2 cellular contexts compared by ENCODE assay signal in the genomic region with DNA sequence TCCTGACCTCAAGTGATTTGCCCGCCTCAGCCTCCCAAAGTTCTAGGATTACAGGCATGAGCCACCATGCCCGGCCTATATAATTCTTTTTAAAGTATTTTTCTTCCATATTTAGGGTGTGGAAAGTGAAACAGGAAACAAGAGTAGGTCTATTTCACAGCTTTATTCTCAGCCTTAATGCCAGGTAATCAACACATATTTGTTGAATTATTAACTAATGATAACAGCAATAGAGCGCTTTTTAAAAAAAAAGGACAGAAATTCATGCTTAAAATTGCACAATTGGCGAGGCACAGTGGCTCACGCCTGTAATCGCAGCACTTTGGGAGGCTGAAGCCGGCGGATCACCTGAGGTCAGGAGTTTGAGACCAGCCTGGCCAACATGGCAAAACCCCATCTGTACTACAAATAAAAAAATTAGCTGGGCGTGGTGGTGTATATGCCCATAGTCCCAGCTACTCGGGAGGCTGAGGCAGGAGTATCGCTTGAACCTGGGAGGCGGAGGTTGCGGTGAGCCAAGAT.
TF ChIP-seq lines count a peak whose summit lies in the region.

No MANE protein-coding gene starts in this region.

TF ChIP-seq in GM12878, 131 proteins besides CTCF, POLR2A, EP300 and RAD21:
- TF ChIP-seq, protein P1, sequence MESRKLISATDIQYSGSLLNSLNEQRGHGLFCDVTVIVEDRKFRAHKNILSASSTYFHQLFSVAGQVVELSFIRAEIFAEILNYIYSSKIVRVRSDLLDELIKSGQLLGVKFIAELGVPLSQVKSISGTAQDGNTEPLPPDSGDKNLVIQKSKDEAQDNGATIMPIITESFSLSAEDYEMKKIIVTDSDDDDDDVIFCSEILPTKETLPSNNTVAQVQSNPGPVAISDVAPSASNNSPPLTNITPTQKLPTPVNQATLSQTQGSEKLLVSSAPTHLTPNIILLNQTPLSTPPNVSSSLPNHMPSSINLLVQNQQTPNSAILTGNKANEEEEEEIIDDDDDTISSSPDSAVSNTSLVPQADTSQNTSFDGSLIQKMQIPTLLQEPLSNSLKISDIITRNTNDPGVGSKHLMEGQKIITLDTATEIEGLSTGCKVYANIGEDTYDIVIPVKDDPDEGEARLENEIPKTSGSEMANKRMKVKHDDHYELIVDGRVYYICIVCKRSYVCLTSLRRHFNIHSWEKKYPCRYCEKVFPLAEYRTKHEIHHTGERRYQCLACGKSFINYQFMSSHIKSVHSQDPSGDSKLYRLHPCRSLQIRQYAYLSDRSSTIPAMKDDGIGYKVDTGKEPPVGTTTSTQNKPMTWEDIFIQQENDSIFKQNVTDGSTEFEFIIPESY (IDR thresholded peaks at IDR 0.05) = 0 out of 2 replicates have a peak, but pooled peaks have one; percentile 38
- peak; percentile 31; the same call in 1 of the 2 replicates for TF ChIP-seq MTA2 (IDR thresholded peaks at IDR 0.05; ENCODE audit: low read depth)
- TF ChIP-seq, protein P2, sequence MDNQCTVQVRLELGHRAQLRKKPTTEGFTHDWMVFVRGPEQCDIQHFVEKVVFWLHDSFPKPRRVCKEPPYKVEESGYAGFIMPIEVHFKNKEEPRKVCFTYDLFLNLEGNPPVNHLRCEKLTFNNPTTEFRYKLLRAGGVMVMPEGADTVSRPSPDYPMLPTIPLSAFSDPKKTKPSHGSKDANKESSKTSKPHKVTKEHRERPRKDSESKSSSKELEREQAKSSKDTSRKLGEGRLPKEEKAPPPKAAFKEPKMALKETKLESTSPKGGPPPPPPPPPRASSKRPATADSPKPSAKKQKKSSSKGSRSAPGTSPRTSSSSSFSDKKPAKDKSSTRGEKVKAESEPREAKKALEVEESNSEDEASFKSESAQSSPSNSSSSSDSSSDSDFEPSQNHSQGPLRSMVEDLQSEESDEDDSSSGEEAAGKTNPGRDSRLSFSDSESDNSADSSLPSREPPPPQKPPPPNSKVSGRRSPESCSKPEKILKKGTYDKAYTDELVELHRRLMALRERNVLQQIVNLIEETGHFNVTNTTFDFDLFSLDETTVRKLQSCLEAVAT (IDR thresholded peaks at IDR 0.05) = peak; percentile 96

TF ChIP-seq in HepG2, 621 proteins besides CTCF, POLR2A, EP300 and RAD21:
- TF ChIP-seq, protein P1 (CRISPR knock-in tag; IDR thresholded peaks at IDR 0.05) = peak; percentile 32; the same call in 1 of the 2 replicates
